16 cellular contexts compared by ENCODE assay signal in genomic region chr12:73950506-73950905, GRCh38.
DNase-seq lines count a peak whose midpoint lies in the region; TF ChIP-seq lines count a peak whose summit lies in the region.
"Had no signal": no experiment of that assay in that cellular context is flagged by ENCODE, and none has a peak within 500 bp of the region (broad histone marks: within the 10 kb centered on the region; RNA-seq: fewer than 3 reads in every experiment).

No MANE protein-coding gene starts in this region.

- no peaks in the 10 kb centered on the region for H4K20me1 ChIP-seq in OCI-LY1 (ENCODE audit: insufficient read depth, low read length)

- H2AK5ac ChIP-seq in neuronal stem cell (ENCODE audit: low read depth, low read length), result no peak overlapping the region

- H3K4me2 ChIP-seq in OCI-LY1 (ENCODE audit: low read length) (peak overlapping the region; percentile 58), neuronal stem cell (ENCODE audit: insufficient read depth, low read length, poor library complexity, severe bottlenecking) (no peak overlapping the region)

- H3K9ac ChIP-seq in OCI-LY1 (ENCODE audit: low read length) (peak overlapping the region; percentile 67), neuronal stem cell (ENCODE audit: low read depth, low read length, poor library complexity) (no peak overlapping the region)

- H4K8ac ChIP-seq in neuronal stem cell (ENCODE audit: low read depth, low read length), result no peak overlapping the region

- H3K27ac ChIP-seq in OCI-LY1 (ENCODE audit: low read depth, low read length, poor library complexity, severe bottlenecking) (peak overlapping the region; percentile 99), neuronal stem cell (replicated peaks; ENCODE audit: low read length) (peak overlapping the region; percentile 62), adrenal gland (no peak overlapping the region)
- H3K27ac ChIP-seq: HL-60 had no signal

- no peaks in the 10 kb centered on the region for H3K79me2 ChIP-seq in OCI-LY1 (ENCODE audit: insufficient read depth, low read length)

- H3K27me3 ChIP-seq in OCI-LY1 (ENCODE audit: insufficient read depth, low read length), result no peaks in the 10 kb centered on the region
- no peaks in the 10 kb centered on the region for H3K27me3 ChIP-seq in neuronal stem cell (ENCODE audit: control insufficient read depth in 3 of 3, insufficient read depth in 3 of 3, low read depth in 1 of 3, low read length in 3 of 3)
- H3K27me3 ChIP-seq in adrenal gland, result no peaks in the 10 kb centered on the region

- WGBS in neuronal stem cell (ENCODE audit: extremely low coverage in 2 of 2, insufficient read length in 2 of 2, insufficient replicate concordance in 1 of 2), 2 donors, result no CpG with 5 or more reads among the region's 1 CpG
- 58 to 64% (median 62%) methylated on average over 1 of the region's 1 CpG for WGBS in adrenal gland, 4 donors

- no peak overlapping the region for H2BK12ac ChIP-seq in neuronal stem cell (ENCODE audit: low read length)

- peak; percentile 33 for DNase-seq in ELR (ENCODE audit: low read depth)
- DNase-seq in inferior parietal cortex (ENCODE audit: extremely low spot score), result peak; percentile 28
- DNase-seq in neuronal stem cell (ENCODE audit: low spot score), result peak; percentile 30
- DNase-seq in NCI-H2107 (lab: John Stamatoyannopoulos, UW), result no peak
- no peak for DNase-seq in adrenal gland
- DNase-seq in cerebellar nuclear complex (lab: John Stamatoyannopoulos, UW), result no peak
- DNase-seq: Calu3; CD4-positive, alpha-beta T cell; DMS79 treated with DMSO at 0.1 percent for 48 hours; NCI-H1105 treated with DMSO at 0.1 percent for 48 hours; NCI-H187 treated with DMSO at 0.1 percent for 48 hours; NCI-H524 treated with DMSO at 0.1 percent for 48 hours; SHP77 had no signal

- TF ChIP-seq POLR2A in adrenal gland (IDR thresholded peaks at IDR 0.05), result no peak

- H3K14ac ChIP-seq in neuronal stem cell (ENCODE audit: low read length), result no peak overlapping the region

- H3K9me2 ChIP-seq in OCI-LY1 (ENCODE audit: low read depth, low read length), result no peaks in the 10 kb centered on the region

- H2AFZ ChIP-seq in OCI-LY1 (ENCODE audit: low read length), result no peak overlapping the region
- H2AFZ ChIP-seq in neuronal stem cell (ENCODE audit: low read length), result peak overlapping the region; percentile 49

- H3K23ac ChIP-seq in neuronal stem cell (ENCODE audit: low read depth, low read length, poor library complexity), result no peak overlapping the region

- no peaks in the 10 kb centered on the region for H3K9me3 ChIP-seq in OCI-LY1 (ENCODE audit: low read length)
- no peaks in the 10 kb centered on the region for H3K9me3 ChIP-seq in neuronal stem cell (replicated peaks in 1 of 2; ENCODE audit: control insufficient read depth in 2 of 2, insufficient read depth in 1 of 2, low read depth in 1 of 2, low read length in 2 of 2)
- no peaks in the 10 kb centered on the region for H3K9me3 ChIP-seq in adrenal gland (replicated peaks in 1 of 3)
- H3K9me3 ChIP-seq: HAP-1 had no signal

- no peak overlapping the region for H2BK5ac ChIP-seq in neuronal stem cell (ENCODE audit: low read length)

- H3K36me3 ChIP-seq in OCI-LY1 (ENCODE audit: insufficient read depth, low read length), result no peaks in the 10 kb centered on the region
- no peaks in the 10 kb centered on the region for H3K36me3 ChIP-seq in neuronal stem cell (replicated peaks in 1 of 2; ENCODE audit: control insufficient read depth in 2 of 2, insufficient read depth in 2 of 2, low read length in 2 of 2)
- no peaks in the 10 kb centered on the region for H3K36me3 ChIP-seq in adrenal gland (replicated peaks in 1 of 2)
- H3K36me3 ChIP-seq: HAP-1 had no signal

- no peak overlapping the region for H2BK15ac ChIP-seq in neuronal stem cell (ENCODE audit: low read length)

- H3K4me1 ChIP-seq in OCI-LY1 (ENCODE audit: insufficient read depth, low read length, severe bottlenecking) (peaks cover 94% of the 10 kb centered on the region), neuronal stem cell (ENCODE audit: control insufficient read depth in 2 of 2, insufficient read depth in 1 of 2, low read depth in 1 of 2, low read length in 2 of 2) (peaks cover 0 to 4% of the 10 kb centered on the region in 2 donors), adrenal gland (replicated peaks in 1 of 2) (no peaks in the 10 kb centered on the region)
- H3K4me1 ChIP-seq: HAP-1 had no signal

- no peaks in the 10 kb centered on the region for H3F3A ChIP-seq in OCI-LY1 (ENCODE audit: insufficient read depth, low read length)

- no peak overlapping the region for H4K91ac ChIP-seq in neuronal stem cell (ENCODE audit: low read depth, low read length, poor library complexity)

- no peak overlapping the region for H3K4ac ChIP-seq in neuronal stem cell (ENCODE audit: low read length)

- H3K79me1 ChIP-seq in neuronal stem cell (ENCODE audit: low read depth, low read length), result no peaks in the 10 kb centered on the region

- H3K4me3 ChIP-seq in OCI-LY1 (ENCODE audit: low read depth, low read length, poor library complexity, severe bottlenecking) (peak overlapping the region; percentile 11), neuronal stem cell (ENCODE audit: low read length in 2 of 2) (no peak overlapping the region), adrenal gland (no peak overlapping the region)
- H3K4me3 ChIP-seq: HAP-1 had no signal

- TF ChIP-seq CTCF in OCI-LY1 (IDR thresholded peaks at IDR 0.05; ENCODE audit: low read length) (no peak), adrenal gland (IDR thresholded peaks at IDR 0.05) (no peak)

- intact Hi-C loops in adrenal gland (cut with DNase I), result no loop called here

- H3K18ac ChIP-seq in neuronal stem cell (ENCODE audit: low read length), result no peak overlapping the region

- no peak overlapping the region for H2BK120ac ChIP-seq in neuronal stem cell (ENCODE audit: low read depth, low read length)

Comparison
In these comparisons a context has a peak if more than half of its experiments do, and no peak if none do; other contexts are left out.
1. DNase-seq: peak in ELR (single experiment), inferior parietal cortex (single experiment) and neuronal stem cell (single experiment); none in NCI-H2107 (single experiment), adrenal gland (0 of 7) and cerebellar nuclear complex (0 of 2).
2. H3K27ac ChIP-seq: peak in OCI-LY1 (single experiment) and neuronal stem cell (single experiment); none in adrenal gland (0 of 5).